ENCODE assay signal across 19 cellular contexts in the genomic region with DNA sequence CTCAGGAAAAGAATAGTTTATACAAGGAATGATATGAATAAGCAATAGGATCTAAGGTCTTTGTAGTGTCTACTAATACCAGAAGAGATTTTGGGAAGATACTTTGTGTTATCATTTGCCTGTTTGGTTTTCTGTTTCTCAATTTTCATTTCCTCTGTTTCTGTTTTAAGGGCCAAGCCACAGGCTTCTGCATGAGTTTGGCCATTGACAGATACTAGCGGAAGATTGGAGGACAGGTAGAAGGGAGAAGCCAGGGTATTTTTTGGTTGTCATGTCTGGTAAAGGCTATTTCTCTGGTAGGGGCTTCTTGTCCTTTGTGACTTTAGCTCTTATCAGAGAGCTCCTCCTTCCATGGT. TPM values are rescaled to one million over a fixed set of nuclear protein-coding genes. Genes with fewer than 3 reads are reported as not detected.
DNase-seq lines count a peak whose midpoint lies in the region; ATAC-seq, FAIRE-seq and TF ChIP-seq lines count a peak whose summit lies in the region.
"Had no signal": no experiment of that assay in that cellular context is flagged by ENCODE, and none has a peak within 500 bp of the region (broad histone marks: within the 10 kb centered on the region; RNA-seq: fewer than 3 reads in every experiment).

No MANE protein-coding gene starts in this region.

- H3K4me3 Mint-ChIP-seq in endothelial cell (ENCODE audit: unreplicated experiment) (no peak overlapping the region), GM23338 (no peak overlapping the region)
- H3K4me3 Mint-ChIP-seq: activated naive CD8-positive, alpha-beta T cell treated with anti-CD3 and anti-CD28 coated beads, Interleukin-2, amount 10 ng/mL, durations not matched to agents 7 days and 5 days; CD8-positive, alpha-beta T cell; H9; T-cell had no signal

- peaks cover 6% of the 10 kb centered on the region for H3K36me3 Mint-ChIP-seq in endothelial cell (ENCODE audit: low read depth, unreplicated experiment)
- peaks cover 31% of the 10 kb centered on the region for H3K36me3 Mint-ChIP-seq in GM23338 (ENCODE audit: low read depth)
- H3K36me3 Mint-ChIP-seq: activated naive CD8-positive, alpha-beta T cell treated with anti-CD3 and anti-CD28 coated beads, Interleukin-2, amount 10 ng/mL, durations not matched to agents 7 days and 5 days; CD8-positive, alpha-beta T cell; T-cell had no signal

- H3K4me1 ChIP-seq in GM23338 (ENCODE audit: insufficient read depth), result no peaks in the 10 kb centered on the region
- H3K4me1 ChIP-seq: pancreas had no signal

- peak; percentile 85 for ATAC-seq in GM18867 (IDR thresholded peaks at IDR 0.05; ENCODE audit: unreplicated experiment)
- ATAC-seq in GM21529 (IDR thresholded peaks at IDR 0.05; ENCODE audit: unreplicated experiment), result peak; percentile 76
- ATAC-seq in HG03108 (IDR thresholded peaks at IDR 0.05; ENCODE audit: unreplicated experiment), result peak; percentile 69
- no peak for ATAC-seq in GM23338
- ATAC-seq: CD8-positive, alpha-beta T cell had no signal

- TF ChIP-seq CTCF in endothelial cell (IDR thresholded peaks at IDR 0.05; ENCODE audit: unreplicated experiment) (peak; percentile 2), GM23338 (conservative IDR thresholded peaks at IDR 0.05; ENCODE audit: low read depth in 2 of 2) (no peak), D721Med (IDR thresholded peaks at IDR 0.05; ENCODE audit: insufficient read depth, missing control alignments) (no peak)

- H4K20me1 ChIP-seq in GM23338 (replicated peaks; ENCODE audit: insufficient read depth), result 0 out of 2 replicates have a peak, but pooled peaks cover 5% of the 10 kb centered on the region

- H3K79me2 ChIP-seq in GM23338 (replicated peaks; ENCODE audit: insufficient read depth), result peaks cover 59% of the 10 kb centered on the region

- H3K9me3 Mint-ChIP-seq in endothelial cell (ENCODE audit: unreplicated experiment) (peaks cover 3% of the 10 kb centered on the region), GM23338 (peaks cover 22% of the 10 kb centered on the region)
- H3K9me3 Mint-ChIP-seq: activated naive CD8-positive, alpha-beta T cell treated with anti-CD3 and anti-CD28 coated beads, Interleukin-2, amount 10 ng/mL, durations not matched to agents 7 days and 5 days; CD8-positive, alpha-beta T cell; T-cell had no signal

- no peak for FAIRE-seq in D721Med (lab: Jason Lieb, UNC)
- FAIRE-seq: pancreas, small intestine had no signal

- no peaks in the 10 kb centered on the region for H3K4me1 Mint-ChIP-seq in endothelial cell (ENCODE audit: unreplicated experiment)
- H3K4me1 Mint-ChIP-seq in GM23338, result no peaks in the 10 kb centered on the region

- no peaks in the 10 kb centered on the region for H3K27me3 ChIP-seq in GM23338 (ENCODE audit: insufficient read depth)
- H3K27me3 ChIP-seq: pancreas had no signal

- no peak overlapping the region for H3K4me3 ChIP-seq in GM23338
- H3K4me3 ChIP-seq: pancreas had no signal

- no peak overlapping the region for H3K27ac ChIP-seq in GM23338 (ENCODE audit: low read depth)
- H3K27ac ChIP-seq: epithelial cell of prostate, pancreas had no signal

- H3K36me3 ChIP-seq in GM23338 (ENCODE audit: insufficient read depth), result no peaks in the 10 kb centered on the region
- H3K36me3 ChIP-seq: pancreas had no signal

- DNase-seq in endothelial cell (ENCODE audit: low spot score), result no peak
- DNase-seq in GM23338 (ENCODE audit: low spot score), result no peak
- no peak for DNase-seq in stimulated activated naive CD4-positive, alpha-beta T cell treated with Interleukin-2 at 50 U/mL for 16 hours (lab: John Stamatoyannopoulos, UW)
- no peak for DNase-seq in amygdala (lab: John Stamatoyannopoulos, UW)
- DNase-seq in D721Med (ENCODE audit: insufficient read length, low spot score), result no peak
- DNase-seq: activated naive CD8-positive, alpha-beta T cell treated with anti-CD3 and anti-CD28 coated beads, Interleukin-2, amount 10 ng/mL, durations not matched to agents 7 days and 5 days; H9; islet precursor cell; KG1; NCI-H1436 treated with DMSO at 0.1 percent for 48 hours; NCI-H510A treated with DMSO at 0.1 percent for 48 hours; pancreas had no signal

- no peaks in the 10 kb centered on the region for H3K9me2 ChIP-seq in GM23338 (ENCODE audit: insufficient read depth)

- H3K27me3 Mint-ChIP-seq in endothelial cell (ENCODE audit: unreplicated experiment) (no peaks in the 10 kb centered on the region), GM23338 (ENCODE audit: insufficient read depth, low read depth, poor library complexity) (no peaks in the 10 kb centered on the region)
- H3K27me3 Mint-ChIP-seq: activated naive CD8-positive, alpha-beta T cell treated with anti-CD3 and anti-CD28 coated beads, Interleukin-2, amount 10 ng/mL, durations not matched to agents 7 days and 5 days; T-cell had no signal

- no peaks in the 10 kb centered on the region for H3F3A ChIP-seq in GM23338 (replicated peaks; ENCODE audit: low read depth)

- no peak overlapping the region for H3K27ac Mint-ChIP-seq in endothelial cell (ENCODE audit: unreplicated experiment)
- H3K27ac Mint-ChIP-seq in GM23338, result no peak overlapping the region
- H3K27ac Mint-ChIP-seq: activated naive CD8-positive, alpha-beta T cell treated with anti-CD3 and anti-CD28 coated beads, Interleukin-2, amount 10 ng/mL, durations not matched to agents 7 days and 5 days; CD8-positive, alpha-beta T cell had no signal

- H3K4me2 ChIP-seq in GM23338, result no peak overlapping the region

- H2AFZ ChIP-seq in GM23338, result no peak overlapping the region

TF ChIP-seq in GM23338, 12 proteins besides CTCF, POLR2A, EP300 and RAD21 (continues in another document):
- TF ChIP-seq, protein P1, sequence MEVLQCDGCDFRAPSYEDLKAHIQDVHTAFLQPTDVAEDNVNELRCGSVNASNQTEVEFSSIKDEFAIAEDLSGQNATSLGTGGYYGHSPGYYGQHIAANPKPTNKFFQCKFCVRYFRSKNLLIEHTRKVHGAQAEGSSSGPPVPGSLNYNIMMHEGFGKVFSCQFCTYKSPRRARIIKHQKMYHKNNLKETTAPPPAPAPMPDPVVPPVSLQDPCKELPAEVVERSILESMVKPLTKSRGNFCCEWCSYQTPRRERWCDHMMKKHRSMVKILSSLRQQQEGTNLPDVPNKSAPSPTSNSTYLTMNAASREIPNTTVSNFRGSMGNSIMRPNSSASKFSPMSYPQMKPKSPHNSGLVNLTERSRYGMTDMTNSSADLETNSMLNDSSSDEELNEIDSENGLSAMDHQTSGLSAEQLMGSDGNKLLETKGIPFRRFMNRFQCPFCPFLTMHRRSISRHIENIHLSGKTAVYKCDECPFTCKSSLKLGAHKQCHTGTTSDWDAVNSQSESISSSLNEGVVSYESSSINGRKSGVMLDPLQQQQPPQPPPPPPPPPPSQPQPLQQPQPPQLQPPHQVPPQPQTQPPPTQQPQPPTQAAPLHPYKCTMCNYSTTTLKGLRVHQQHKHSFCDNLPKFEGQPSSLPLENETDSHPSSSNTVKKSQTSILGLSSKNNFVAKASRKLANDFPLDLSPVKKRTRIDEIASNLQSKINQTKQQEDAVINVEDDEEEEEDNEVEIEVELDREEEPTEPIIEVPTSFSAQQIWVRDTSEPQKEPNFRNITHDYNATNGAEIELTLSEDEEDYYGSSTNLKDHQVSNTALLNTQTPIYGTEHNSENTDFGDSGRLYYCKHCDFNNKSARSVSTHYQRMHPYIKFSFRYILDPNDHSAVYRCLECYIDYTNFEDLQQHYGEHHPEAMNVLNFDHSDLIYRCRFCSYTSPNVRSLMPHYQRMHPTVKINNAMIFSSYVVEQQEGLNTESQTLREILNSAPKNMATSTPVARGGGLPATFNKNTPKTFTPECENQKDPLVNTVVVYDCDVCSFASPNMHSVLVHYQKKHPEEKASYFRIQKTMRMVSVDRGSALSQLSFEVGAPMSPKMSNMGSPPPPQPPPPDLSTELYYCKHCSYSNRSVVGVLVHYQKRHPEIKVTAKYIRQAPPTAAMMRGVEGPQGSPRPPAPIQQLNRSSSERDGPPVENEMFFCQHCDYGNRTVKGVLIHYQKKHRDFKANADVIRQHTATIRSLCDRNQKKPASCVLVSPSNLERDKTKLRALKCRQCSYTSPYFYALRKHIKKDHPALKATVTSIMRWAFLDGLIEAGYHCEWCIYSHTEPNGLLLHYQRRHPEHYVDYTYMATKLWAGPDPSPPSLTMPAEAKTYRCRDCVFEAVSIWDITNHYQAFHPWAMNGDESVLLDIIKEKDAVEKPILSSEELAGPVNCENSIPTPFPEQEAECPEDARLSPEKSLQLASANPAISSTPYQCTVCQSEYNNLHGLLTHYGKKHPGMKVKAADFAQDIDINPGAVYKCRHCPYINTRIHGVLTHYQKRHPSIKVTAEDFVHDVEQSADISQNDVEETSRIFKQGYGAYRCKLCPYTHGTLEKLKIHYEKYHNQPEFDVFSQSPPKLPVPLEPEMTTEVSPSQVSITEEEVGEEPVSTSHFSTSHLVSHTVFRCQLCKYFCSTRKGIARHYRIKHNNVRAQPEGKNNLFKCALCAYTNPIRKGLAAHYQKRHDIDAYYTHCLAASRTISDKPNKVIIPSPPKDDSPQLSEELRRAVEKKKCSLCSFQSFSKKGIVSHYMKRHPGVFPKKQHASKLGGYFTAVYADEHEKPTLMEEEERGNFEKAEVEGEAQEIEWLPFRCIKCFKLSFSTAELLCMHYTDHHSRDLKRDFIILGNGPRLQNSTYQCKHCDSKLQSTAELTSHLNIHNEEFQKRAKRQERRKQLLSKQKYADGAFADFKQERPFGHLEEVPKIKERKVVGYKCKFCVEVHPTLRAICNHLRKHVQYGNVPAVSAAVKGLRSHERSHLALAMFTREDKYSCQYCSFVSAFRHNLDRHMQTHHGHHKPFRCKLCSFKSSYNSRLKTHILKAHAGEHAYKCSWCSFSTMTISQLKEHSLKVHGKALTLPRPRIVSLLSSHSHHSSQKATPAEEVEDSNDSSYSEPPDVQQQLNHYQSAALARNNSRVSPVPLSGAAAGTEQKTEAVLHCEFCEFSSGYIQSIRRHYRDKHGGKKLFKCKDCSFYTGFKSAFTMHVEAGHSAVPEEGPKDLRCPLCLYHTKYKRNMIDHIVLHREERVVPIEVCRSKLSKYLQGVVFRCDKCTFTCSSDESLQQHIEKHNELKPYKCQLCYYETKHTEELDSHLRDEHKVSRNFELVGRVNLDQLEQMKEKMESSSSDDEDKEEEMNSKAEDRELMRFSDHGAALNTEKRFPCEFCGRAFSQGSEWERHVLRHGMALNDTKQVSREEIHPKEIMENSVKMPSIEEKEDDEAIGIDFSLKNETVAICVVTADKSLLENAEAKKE (CRISPR knock-in tag; IDR thresholded peaks at IDR 0.05), result no peak

RNA-seq across cellular contexts. Expression of a gene that starts 51.4 kb away (rescaled TPM):
- total RNA-seq in endothelial cell (ENCODE audit: unreplicated experiment), result 22.1 TPM
- 17.1 and 19.5 TPM in 2 replicates for total RNA-seq in GM23338 (2014; rRNA removed; shearing (Covaris generic))
- 4.9 and 6.7 TPM in 2 replicates for polyA plus RNA-seq in GM23338 (2016; fragmentation: Nextera tagmentation; extraction: Ambion mirVana)

RNA-seq across cellular contexts. Expression of a gene that starts 51.9 kb away (rescaled TPM):
- total RNA-seq in endothelial cell (ENCODE audit: unreplicated experiment), result 131 TPM
- total RNA-seq in GM23338 (2014; rRNA removed; shearing (Covaris generic)), result 113 and 160 TPM in 2 replicates
- polyA plus RNA-seq in GM23338 (2016; fragmentation: Nextera tagmentation; extraction: Ambion mirVana), result 129 and 142 TPM in 2 replicates
